Comparison of ENCODE assay signal across 22 cellular contexts in the genomic region with DNA sequence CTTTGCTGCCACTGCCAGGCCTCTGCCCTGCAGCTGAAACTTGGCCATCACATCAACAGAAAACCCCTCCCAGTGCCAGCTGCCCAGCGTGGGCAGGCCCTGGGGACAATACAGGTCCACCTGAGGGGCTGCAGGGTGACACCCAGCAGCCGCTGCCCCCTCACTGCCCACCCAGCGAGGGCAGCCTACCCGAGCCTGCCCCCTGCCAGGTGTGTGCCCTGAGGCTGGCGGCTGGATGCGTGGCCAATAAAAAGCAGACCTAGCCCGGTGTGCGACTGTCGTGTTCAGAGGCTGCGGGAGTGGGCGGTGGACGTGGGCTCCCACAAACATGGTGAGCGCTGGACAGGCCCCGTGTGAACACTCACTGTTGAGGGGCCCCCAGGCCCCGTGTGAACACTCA.
"Had no signal": no experiment of that assay in that cellular context is flagged by ENCODE, and none has a peak within 500 bp of the region (broad histone marks: within the 10 kb centered on the region; RNA-seq: fewer than 3 reads in every experiment).

No MANE protein-coding gene starts in this region.

- H3K27me3 ChIP-seq: dorsolateral prefrontal cortex, gastroesophageal sphincter, transverse colon, upper lobe of right lung, uterus had no signal

- H3K27ac ChIP-seq: gastroesophageal sphincter, parathyroid adenoma, thoracic aorta, transverse colon, upper lobe of right lung, uterus had no signal

- ATAC-seq: gastroesophageal sphincter; mucosa of descending colon; natural killer cell treated with Interleukin-12 subunit alpha and Interleukin-12 subunit beta and Interleukin-15 and Interleukin-18, amount 100 ng/mL, for 72 hours; right cardiac atrium; stimulated activated naive B cell treated with anti-CD40 and anti-IgM and Interleukin-4, amounts not matched to agents 10 μg/mL and 1 μg/mL and 100 μg/mL, for 72 hours; upper lobe of right lung had no signal

- H3K4me1 ChIP-seq: parathyroid adenoma had no signal

- DNase-seq: dorsolateral prefrontal cortex; effector CD4-positive, alpha-beta T cell; foreskin fibroblast; hypothalamus; immature natural killer cell; islet precursor cell; kidney glomerular epithelial cell; mesenchymal stem cell; mucosa of descending colon; naive B cell; right cardiac atrium; small intestine; stimulated activated CD4-positive, alpha-beta T cell treated with anti-CD3 and anti-CD28 coated beads, Interleukin-15, amount 100 ng/mL, for 24 hours; stimulated activated CD4-positive, alpha-beta T cell treated with anti-CD3 and anti-CD28 coated beads, Interleukin-2, amount 100 ng/mL, for 48 hours; stimulated activated naive B cell treated with anti-CD40 and anti-IgM and Interleukin-4, amounts not matched to agents 10 μg/mL and 1 μg/mL and 100 μg/mL, for 72 hours; transverse colon; upper lobe of right lung; uterus had no signal

- H3K9me3 ChIP-seq: gastroesophageal sphincter, mucosa of descending colon, thoracic aorta, transverse colon, upper lobe of right lung, uterus had no signal

- H3K4me3 ChIP-seq: dorsolateral prefrontal cortex, gastroesophageal sphincter, mucosa of descending colon, thoracic aorta, transverse colon, upper lobe of right lung, uterus had no signal

- H3K36me3 ChIP-seq: uterus had no signal
